Comparison of ENCODE assay signal across 9 cellular contexts in the genomic region with DNA sequence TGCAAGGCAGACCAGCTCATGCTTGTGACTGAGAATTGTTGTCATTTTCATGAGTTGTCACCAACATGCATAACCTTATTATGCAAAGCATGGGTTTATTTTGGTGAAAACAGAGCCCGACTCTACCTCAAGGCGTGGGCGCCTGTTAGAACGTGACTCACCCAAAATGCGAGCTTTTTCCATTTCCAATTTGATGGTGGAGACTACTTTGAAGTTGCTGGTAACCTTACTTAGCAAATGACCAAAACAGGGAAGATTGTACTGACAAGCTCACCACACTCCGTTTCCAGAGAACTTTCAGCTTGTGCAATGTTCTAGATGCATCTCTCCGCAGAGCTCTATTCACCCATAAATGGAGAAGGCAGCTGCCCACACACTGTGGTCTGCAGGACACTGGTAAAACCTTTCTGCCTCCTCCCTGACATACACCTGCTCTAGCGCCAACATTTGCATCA.
DNase-seq lines count a peak whose midpoint lies in the region; ATAC-seq, FAIRE-seq and TF ChIP-seq lines count a peak whose summit lies in the region.
"Had no signal": no experiment of that assay in that cellular context is flagged by ENCODE, and none has a peak within 500 bp of the region (broad histone marks: within the 10 kb centered on the region; RNA-seq: fewer than 3 reads in every experiment).

No MANE protein-coding gene starts in this region.

- peaks cover 10% of the 10 kb centered on the region for H3K27me3 Mint-ChIP-seq in activated naive CD8-positive, alpha-beta T cell

- intact Hi-C loops in upper lobe of right lung (cut with DNase I): no loop called here
- intact Hi-C loops in right cardiac atrium (cut with DNase I): no loop called here

- peak; percentile 72 for ATAC-seq in HG03460 (IDR thresholded peaks at IDR 0.05; ENCODE audit: unreplicated experiment)
- ATAC-seq in upper lobe of right lung: peak; percentile 83
- no peak for ATAC-seq in right cardiac atrium
- ATAC-seq: HCT116 had no signal

- peak; percentile 87 for DNase-seq in stimulated activated naive CD4-positive, alpha-beta T cell treated with Interleukin-2 at 50 U/mL for 16 hours (lab: John Stamatoyannopoulos, UW)
- DNase-seq in stimulated activated naive CD4-positive, alpha-beta T cell (lab: John Stamatoyannopoulos, UW): no peak
- no peak for DNase-seq in upper lobe of right lung
- no peak for DNase-seq in 8988T
- no peak for DNase-seq in H54 (ENCODE audit: insufficient read length, low spot score)
- no peak for DNase-seq in right cardiac atrium

- H3K4me3 ChIP-seq in upper lobe of right lung (no peak overlapping the region), right cardiac atrium (ENCODE audit: low read length) (no peak overlapping the region)

- H3K4me1 ChIP-seq in upper lobe of right lung (no peaks in the 10 kb centered on the region), right cardiac atrium (ENCODE audit: control insufficient read depth, insufficient read depth, low read length) (no peaks in the 10 kb centered on the region)

- no peak for FAIRE-seq in H54 (lab: Jason Lieb, UNC)

- H3K27ac Mint-ChIP-seq in activated naive CD8-positive, alpha-beta T cell: peak overlapping the region; percentile 72

- WGBS in right cardiac atrium: 81% methylated on average over 8 of the region's 8 CpGs

- no peaks in the 10 kb centered on the region for H3K36me3 Mint-ChIP-seq in activated naive CD8-positive, alpha-beta T cell

- no peaks in the 10 kb centered on the region for H3K36me3 ChIP-seq in upper lobe of right lung

- no peak for TF ChIP-seq POLR2A in H54 (IDR thresholded peaks at IDR 0.05; ENCODE audit: low read depth, low read length)

- H3K4me3 Mint-ChIP-seq in activated naive CD8-positive, alpha-beta T cell: no peak overlapping the region

- H3K9me3 Mint-ChIP-seq in activated naive CD8-positive, alpha-beta T cell (ENCODE audit: low read depth): no peaks in the 10 kb centered on the region

- H3K27ac ChIP-seq in upper lobe of right lung: no peak overlapping the region
- no peak overlapping the region for H3K27ac ChIP-seq in right cardiac atrium (ENCODE audit: low read length)

- H3K27me3 ChIP-seq in upper lobe of right lung (no peaks in the 10 kb centered on the region), right cardiac atrium (ENCODE audit: control insufficient read depth, insufficient read depth) (no peaks in the 10 kb centered on the region)

- no peak for TF ChIP-seq CTCF in upper lobe of right lung (IDR thresholded peaks at IDR 0.05)

- H3K9me3 ChIP-seq in upper lobe of right lung (no peaks in the 10 kb centered on the region), right cardiac atrium (ENCODE audit: control insufficient read depth, low read length) (no peaks in the 10 kb centered on the region)

- peaks cover 9% of the 10 kb centered on the region for H3K4me1 Mint-ChIP-seq in activated naive CD8-positive, alpha-beta T cell (ENCODE audit: low read depth)

Comparison
In these comparisons a context has a peak if more than half of its experiments do, and no peak if none do; other contexts are left out.
1. ATAC-seq: peak in HG03460 (single experiment) and upper lobe of right lung (single experiment); none in right cardiac atrium (0 of 2).